23 cellular contexts compared by ENCODE assay signal in genomic region chr3:134693804-134694203, GRCh38. TPM values are rescaled to one million over a fixed set of nuclear protein-coding genes. Genes with fewer than 3 reads are reported as not detected.
"Had no signal": no experiment of that assay in that cellular context is flagged by ENCODE, and none has a peak within 500 bp of the region (broad histone marks: within the 10 kb centered on the region; RNA-seq: fewer than 3 reads in every experiment).

No MANE protein-coding gene starts in this region.

- H3K27ac ChIP-seq: adrenal gland, neutrophil, parathyroid adenoma, testis, upper lobe of right lung had no signal

- H3K27me3 ChIP-seq: adrenal gland, esophagus squamous epithelium, neutrophil, testis, upper lobe of right lung had no signal

- H3K4me3 ChIP-seq: adrenal gland, esophagus squamous epithelium, smooth muscle cell, testis, upper lobe of right lung had no signal

- H3K4me1 ChIP-seq: adrenal gland, parathyroid adenoma, testis, upper lobe of right lung had no signal

- H3K36me3 Mint-ChIP-seq: naive thymus-derived CD4-positive, alpha-beta T cell had no signal

- H3K4me3 Mint-ChIP-seq: naive thymus-derived CD4-positive, alpha-beta T cell had no signal

- H3K36me3 ChIP-seq: adrenal gland, esophagus squamous epithelium, neutrophil, upper lobe of right lung had no signal

- DNase-seq: activated CD4-positive, CD25-positive, alpha-beta regulatory T cell treated with anti-CD3 and anti-CD28 coated beads, Interleukin-2, amount 50 U/mL, for 72 hours; activated naive CD4-positive, alpha-beta T cell treated with anti-CD3 and anti-CD28 coated beads, Interleukin-2, amount 50 U/mL, for 16 hours; central memory CD4-positive, alpha-beta T cell; cortex of kidney; effector CD4-positive, alpha-beta T cell; esophagus squamous epithelium; kidney glomerular epithelial cell; naive thymus-derived CD4-positive, alpha-beta T cell; stimulated activated CD4-positive, alpha-beta T cell treated with anti-CD3 and anti-CD28 coated beads, Interleukin-4, amount 100 ng/mL, for 4 hours; stimulated activated CD8-positive, alpha-beta memory T cell treated with anti-CD3 and anti-CD28 coated beads, Interleukin-4, amount 100 ng/mL, for 48 hours; stimulated activated naive CD8-positive, alpha-beta T cell treated with anti-CD3 and anti-CD28 coated beads, Interleukin-15, Interleukin-2, amounts not matched to agents 100 U/mL and 50 U/mL, for 24 hours; T-helper 1 cell; T1000; testis; upper lobe of right lung had no signal

- H3K9me3 ChIP-seq: adrenal gland, esophagus squamous epithelium, neutrophil, testis, upper lobe of right lung had no signal

- ATAC-seq: naive thymus-derived CD4-positive, alpha-beta T cell; stimulated activated naive CD8-positive, alpha-beta T cell treated with anti-CD3 and anti-CD28 coated beads, Interleukin-15, Interleukin-2, amounts not matched to agents 100 U/mL and 50 U/mL, for 24 hours; upper lobe of right lung had no signal

RNA-seq across cellular contexts. Expression of gene KY, which starts 43.0 kb away (rescaled TPM):
- total RNA-seq: activated CD8-positive, alpha-beta memory T cell treated with anti-CD3 and anti-CD28 coated beads for 36 hours; endothelial cell of umbilical vein; fibroblast of villous mesenchyme; lung microvascular endothelial cell; naive thymus-derived CD4-positive, alpha-beta T cell had no signal
- polyA plus RNA-seq: endothelial cell of umbilical vein; naive thymus-derived CD4-positive, alpha-beta T cell had no signal
